In genomic region chr10:4382811-4383210, GRCh38 we compare ENCODE assay signal across 21 cellular contexts.
"Had no signal": no experiment of that assay in that cellular context is flagged by ENCODE, and none has a peak within 500 bp of the region (broad histone marks: within the 10 kb centered on the region; RNA-seq: fewer than 3 reads in every experiment).

No MANE protein-coding gene starts in this region.

- H3K27ac ChIP-seq: epithelial cell of prostate, heart left ventricle, neutrophil, right atrium auricular region, suprapubic skin, thyroid gland had no signal

- DNase-seq: effector memory CD8-positive, alpha-beta T cell; heart left ventricle; hippocampal formation; left colon; left ventricle myocardium superior; mesendoderm; naive B cell; stimulated activated CD4-positive, alpha-beta T cell treated with anti-CD3 and anti-CD28 coated beads, Interleukin-4, amount 100 ng/mL, for 1 hour; stimulated activated CD8-positive, alpha-beta memory T cell treated with anti-CD3 and anti-CD28 coated beads, Interleukin-4, amount 100 ng/mL, for 48 hours; stimulated activated naive CD8-positive, alpha-beta T cell treated with anti-CD3 and anti-CD28 coated beads, Interleukin-15, Interleukin-2, amounts not matched to agents 100 U/mL and 50 U/mL, for 24 hours; thyroid gland had no signal

- H3K36me3 ChIP-seq: esophagus muscularis mucosa, heart left ventricle, neutrophil, right atrium auricular region, suprapubic skin, thyroid gland had no signal

- H3K4me3 ChIP-seq: heart left ventricle, lung, right atrium auricular region, suprapubic skin, thyroid gland had no signal

- ATAC-seq: effector memory CD8-positive, alpha-beta T cell; heart left ventricle; left colon; left ventricle myocardium superior; stimulated activated effector memory CD8-positive, alpha-beta T cell treated with anti-CD3 and anti-CD28 coated beads, Interleukin-12 subunit alpha, Interleukin-12 subunit beta, amount 100 ng/mL, for 72 hours; stimulated activated naive CD8-positive, alpha-beta T cell treated with anti-CD3 and anti-CD28 coated beads, Interleukin-15, Interleukin-2, amounts not matched to agents 100 U/mL and 50 U/mL, for 24 hours had no signal

- H3K27me3 ChIP-seq: esophagus muscularis mucosa, heart left ventricle, neutrophil, right atrium auricular region, suprapubic skin, thyroid gland had no signal

- H3K4me1 ChIP-seq: right atrium auricular region, thyroid gland had no signal

- H3K9me3 ChIP-seq: esophagus muscularis mucosa, heart left ventricle, neutrophil, right atrium auricular region, suprapubic skin, thyroid gland had no signal

- FAIRE-seq: colon, frontal cortex, urothelium cell line had no signal
